ENCODE assay signal across 19 cellular contexts in genomic region chr10:29668628-29669027, GRCh38. TPM values are rescaled to one million over a fixed set of nuclear protein-coding genes. Genes with fewer than 3 reads are reported as not detected.
DNase-seq lines count a peak whose midpoint lies in the region; ATAC-seq, FAIRE-seq and TF ChIP-seq lines count a peak whose summit lies in the region.
"Had no signal": no experiment of that assay in that cellular context is flagged by ENCODE, and none has a peak within 500 bp of the region (broad histone marks: within the 10 kb centered on the region; RNA-seq: fewer than 3 reads in every experiment).

No MANE protein-coding gene starts in this region.

- H3K9me3 ChIP-seq in HCT116 (ENCODE audit: control insufficient read depth in 1 of 2, insufficient read depth in 1 of 2, low read depth in 1 of 2, low read length in 2 of 2) (peaks cover 0 to 2% of the 10 kb centered on the region in 2 experiments; a peak in 1 of 4 replicates), adipocyte (ENCODE audit: control insufficient read depth, low read length) (no peaks in the 10 kb centered on the region), thoracic aorta (no peaks in the 10 kb centered on the region)
- H3K9me3 ChIP-seq: gastroesophageal sphincter, HAP-1 had no signal

- CTCF ChIA-PET in HCT116 (lab: Charles Lee), result no interaction called here

- H2AFZ ChIP-seq in HCT116 (ENCODE audit: low read depth, low read length, poor library complexity, severe bottlenecking), result no peak overlapping the region
- H2AFZ ChIP-seq: parathyroid adenoma had no signal

- peak; percentile 83 for ATAC-seq in HCT116
- ATAC-seq in thoracic aorta (ENCODE audit: insufficient number of reproducible peaks, low FRiP score, low read depth), result no peak
- no peak for ATAC-seq in GM19328 (IDR thresholded peaks at IDR 0.05; ENCODE audit: unreplicated experiment)
- ATAC-seq in HG03135 (IDR thresholded peaks at IDR 0.05; ENCODE audit: unreplicated experiment), result no peak
- ATAC-seq: activated CD8-positive, alpha-beta T cell treated with anti-CD3 and anti-CD28 coated beads for 36 hours had no signal

- no peaks in the 10 kb centered on the region for H4K20me1 ChIP-seq in HCT116 (ENCODE audit: insufficient read depth)
- H4K20me1 ChIP-seq: BLaER1 treated with 17β-estradiol and CSF1 and Interleukin-3, amounts not matched to agents 10 nM and 100 nM had no signal

- POLR2A ChIA-PET in HCT116 (lab: Charles Lee), result no interaction called here

- H3K27me3 ChIP-seq in HCT116 (ENCODE audit: insufficient read depth, low read length), result no peaks in the 10 kb centered on the region
- no peaks in the 10 kb centered on the region for H3K27me3 ChIP-seq in adipocyte (replicated peaks; ENCODE audit: control insufficient read depth, insufficient read depth, low read length)
- no peaks in the 10 kb centered on the region for H3K27me3 ChIP-seq in thoracic aorta (replicated peaks; ENCODE audit: insufficient read depth)
- H3K27me3 ChIP-seq: BLaER1 treated with 17β-estradiol and CSF1 and Interleukin-3, amounts not matched to agents 10 nM and 100 nM; gastroesophageal sphincter; spleen had no signal

- TF ChIP-seq CTCF in HCT116 (IDR thresholded peaks at IDR 0.05 in 2 of 3, conservative IDR thresholded peaks at IDR 0.05 in 1 of 3; ENCODE audit: borderline replicate concordance in 1 of 3, insufficient read depth in 1 of 3, low read depth in 2 of 3, low read length in 2 of 3) (no peak), fibroblast of pulmonary artery (IDR thresholded peaks at IDR 0.05; ENCODE audit: low read length, missing control alignments) (no peak), thoracic aorta (IDR thresholded peaks at IDR 0.05) (no peak)

- DNase-seq in HCT116 (ENCODE audit: low read depth, low spot score) (no peak), adipocyte (ENCODE audit: low read depth) (peak; percentile 52), fibroblast of pulmonary artery (ENCODE audit: low read depth) (peak; percentile 38), thoracic aorta (ENCODE audit: low spot score) (no peak), HTR-8/SVneo (ENCODE audit: insufficient read length, low spot score) (no peak)
- DNase-seq: activated CD8-positive, alpha-beta T cell treated with anti-CD3 and anti-CD28 coated beads for 36 hours; DND-41; islet precursor cell; Karpas-422; NCI-H146; NCI-H446 treated with DMSO at 0.1 percent for 48 hours; spleen; stimulated activated naive CD4-positive, alpha-beta T cell treated with Interleukin-2 at 50 U/mL for 16 hours had no signal

- H3K9me2 ChIP-seq in HCT116 (ENCODE audit: insufficient read depth), result no peaks in the 10 kb centered on the region

- peak overlapping the region in 1 of 2 experiments; percentile 31; a peak in 1 of 4 replicates for H3K4me3 ChIP-seq in HCT116 (replicated peaks in 1 of 2; ENCODE audit: low read depth in 1 of 2, low read length in 2 of 2)
- H3K4me3 ChIP-seq in adipocyte (ENCODE audit: low read length), result no peak overlapping the region
- H3K4me3 ChIP-seq in fibroblast of pulmonary artery (replicated peaks; ENCODE audit: low read depth, low read length), result no peak overlapping the region
- no peak overlapping the region for H3K4me3 ChIP-seq in thoracic aorta
- H3K4me3 ChIP-seq: BLaER1 treated with 17β-estradiol and CSF1 and Interleukin-3, amounts not matched to agents 10 nM and 100 nM; gastroesophageal sphincter; HAP-1; spleen had no signal

- TF ChIP-seq RAD21 in HCT116 (IDR thresholded peaks at IDR 0.05; ENCODE audit: low read depth), result no peak

- no peak overlapping the region for H3K9ac ChIP-seq in HCT116 (ENCODE audit: low read length)
- H3K9ac ChIP-seq in adipocyte (ENCODE audit: low read length), result no peak overlapping the region
- H3K9ac ChIP-seq: BLaER1 treated with 17β-estradiol and CSF1 and Interleukin-3, amounts not matched to agents 10 nM and 100 nM; parathyroid adenoma had no signal

- FAIRE-seq in HTR-8/SVneo (lab: Jason Lieb, UNC), result no peak

- no peaks in the 10 kb centered on the region for H3K36me3 ChIP-seq in HCT116 (ENCODE audit: control insufficient read depth in 1 of 2, insufficient read depth in 2 of 2, low read length in 2 of 2)
- H3K36me3 ChIP-seq in adipocyte (ENCODE audit: control insufficient read depth, insufficient read depth, low read length, severe bottlenecking), result peaks cover 49% of the 10 kb centered on the region
- H3K36me3 ChIP-seq in thoracic aorta, result peaks cover 3% of the 10 kb centered on the region
- H3K36me3 ChIP-seq: HAP-1, spleen had no signal

- H3K79me2 ChIP-seq in HCT116 (ENCODE audit: insufficient read depth, low read length), result peaks cover 11% of the 10 kb centered on the region; the same call in 1 of the 2 replicates

- peak overlapping the region; percentile 49; the same call in 1 of the 2 replicates for H3K27ac ChIP-seq in HCT116 (ENCODE audit: low read depth, low read length)
- H3K27ac ChIP-seq in thoracic aorta, result peak overlapping the region; percentile 52 to 55
- H3K27ac ChIP-seq: BLaER1 treated with 17β-estradiol and CSF1 and Interleukin-3, amounts not matched to agents 10 nM and 100 nM; parathyroid adenoma; spleen had no signal

- intact Hi-C loops in HCT116 (cut with micrococcal nuclease), result no loop called here

- RAD21 ChIA-PET in HCT116 (lab: Charles Lee; ENCODE audit: low non-redundant PET in 1 of 2, low total read pairs in 2 of 2, uncharacterized antibody in 2 of 2, unreplicated experiment in 2 of 2), result no interaction called here

- BruUV-seq in HCT116 (replicated peaks; lab: Mats Ljungman, UMichigan), result no TSS peak

- peak overlapping the region; percentile 65 for H3K4me2 ChIP-seq in HCT116 (ENCODE audit: low read length)
- H3K4me2 ChIP-seq: BLaER1 treated with 17β-estradiol and CSF1 and Interleukin-3, amounts not matched to agents 10 nM and 100 nM had no signal

- TF ChIP-seq POLR2A in HCT116 (IDR thresholded peaks at IDR 0.05; ENCODE audit: borderline replicate concordance, extremely low read depth, insufficient read depth, insufficient read length), result no peak

- H3K4me1 ChIP-seq in HCT116 (ENCODE audit: control insufficient read depth in 1 of 2, insufficient read depth in 2 of 2, low read length in 2 of 2) (peaks cover 15 to 40% of the 10 kb centered on the region in 2 experiments), adipocyte (ENCODE audit: control insufficient read depth, insufficient read depth, low read length) (no peaks in the 10 kb centered on the region), thoracic aorta (ENCODE audit: control insufficient read depth in 1 of 2, low read depth in 2 of 2) (peaks cover 23 to 57% of the 10 kb centered on the region in 2 donors)

TF ChIP-seq in HCT116, 20 proteins besides CTCF, POLR2A, EP300 and RAD21:
- no peak for TF ChIP-seq POLR2AphosphoS5 (IDR thresholded peaks at IDR 0.05; ENCODE audit: low read depth, low read length)
- peak; percentile 54; the same call in 1 of the 2 replicates for TF ChIP-seq EGR1 (IDR thresholded peaks at IDR 0.05; ENCODE audit: low read depth)
- 0 out of 2 replicates have a peak, but pooled peaks have one; percentile 39 for TF ChIP-seq FOSL1 (IDR thresholded peaks at IDR 0.05; ENCODE audit: low read depth)
- no peak; the same call in 1 of the 2 replicates for TF ChIP-seq SIN3A (IDR thresholded peaks at IDR 0.05; ENCODE audit: low read depth)
- no peak for TF ChIP-seq SRF (IDR thresholded peaks at IDR 0.05; ENCODE audit: low read depth)
- TF ChIP-seq CEBPB (IDR thresholded peaks at IDR 0.05; ENCODE audit: low read depth), result 0 out of 2 replicates have a peak, but pooled peaks have one; percentile 18
- no peak for TF ChIP-seq REST (IDR thresholded peaks at IDR 0.05; ENCODE audit: low read depth)
- no peak for TF ChIP-seq ZNF274 (IDR thresholded peaks at IDR 0.05; ENCODE audit: low read depth, low read length)
- TF ChIP-seq ZFX (IDR thresholded peaks at IDR 0.05), result no peak
- no peak for TF ChIP-seq TCF7L2 (IDR thresholded peaks at IDR 0.05; ENCODE audit: borderline replicate concordance, extremely low read depth, insufficient read depth, insufficient read length)
- no peak for TF ChIP-seq ATF3 (IDR thresholded peaks at IDR 0.05)
- TF ChIP-seq CBX3 (IDR thresholded peaks at IDR 0.05; ENCODE audit: low read depth), result 0 out of 2 replicates have a peak, but pooled peaks have one; percentile 54
- peak; percentile 29; the same call in 1 of the 2 replicates for TF ChIP-seq JUND (IDR thresholded peaks at IDR 0.05)
- TF ChIP-seq MAX (IDR thresholded peaks at IDR 0.05), result peak; percentile 43; the same call in 1 of the 2 replicates
- peak; percentile 27 for TF ChIP-seq SP1 (IDR thresholded peaks at IDR 0.05; ENCODE audit: low read depth)
TF ChIP-seq in HCT116: peak in this region for 7.

RNA-seq across cellular contexts. Expression of gene SVIL, which starts 33.9 kb away (rescaled TPM):
- total RNA-seq in HCT116 (2021; ENCODE audit: unreplicated experiment), result 27.0 TPM
- 6.3 and 9.3 TPM in 2 replicates for polyA plus RNA-seq in HCT116 (2012)
- total RNA-seq in thoracic aorta, result 100 to 1,000 TPM; 349 to 483 TPM

Comparison
In these comparisons a context has a peak if more than half of its experiments do, and no peak if none do; other contexts are left out.
1. DNase-seq: peak in adipocyte (single experiment) and fibroblast of pulmonary artery (single experiment); none in HCT116 (single experiment), thoracic aorta (single experiment) and HTR-8/SVneo (single experiment).
2. RNA of gene SVIL, which starts 33.9 kb away (total RNA-seq): 349 to 483 TPM in thoracic aorta; 27.0 TPM in HCT116 (single experiment); every median in the first group is over 10 times any median in the second.